In genomic region chrX:7109838-7110793, GRCh38 we compare ENCODE assay signal across 8 cellular contexts. TPM values are rescaled to one million over a fixed set of nuclear protein-coding genes. Genes with fewer than 3 reads are reported as not detected.
DNase-seq lines count a peak whose midpoint lies in the region; ATAC-seq and TF ChIP-seq lines count a peak whose summit lies in the region.

No MANE protein-coding gene starts in this region.

- DNase-seq in MCF 10A (ENCODE audit: unreplicated experiment) (no peak), mammary epithelial cell (no peak), transverse colon (no peak), NCI-H1417 treated with DMSO at 0.1 percent for 48 hours (lab: John Stamatoyannopoulos, UW) (no peak), left ventricle myocardium superior (no peak), SKM-1 (lab: John Stamatoyannopoulos, UW; ENCODE audit: unreplicated experiment) (no peak)

- dilution Hi-C loops in mammary epithelial cell (cut with HindIII; ENCODE audit: low sequenced_read_pairs): no loop called here

- peaks cover 10% of the 10 kb centered on the region for H3K4me1 Mint-ChIP-seq in MCF 10A (ENCODE audit: insufficient read depth, unreplicated experiment)

- no peak overlapping the region for H3K9ac ChIP-seq in mammary epithelial cell (ENCODE audit: insufficient read depth, low read length)
- H3K9ac ChIP-seq in SU-DHL-6 (ENCODE audit: low read length): peak overlapping the region; percentile 64

- H3K36me3 Mint-ChIP-seq in MCF 10A (ENCODE audit: insufficient read depth, unreplicated experiment): peaks cover 15% of the 10 kb centered on the region

- H3K4me2 ChIP-seq in mammary epithelial cell (ENCODE audit: insufficient read depth, low read depth, low read length): no peak overlapping the region
- H3K4me2 ChIP-seq in SU-DHL-6 (ENCODE audit: low read depth, low read length, poor library complexity, severe bottlenecking): peak overlapping the region; percentile 88

- H3K4me3 ChIP-seq in mammary epithelial cell (replicated peaks in 1 of 3; ENCODE audit: insufficient read depth in 1 of 3, low read depth in 2 of 3, low read length in 3 of 3) (no peak overlapping the region), SU-DHL-6 (ENCODE audit: insufficient read depth, low read length, poor library complexity, severe bottlenecking) (peak overlapping the region; percentile 18), transverse colon (no peak overlapping the region)

- H3K27me3 Mint-ChIP-seq in MCF 10A (ENCODE audit: insufficient read depth, unreplicated experiment): no peaks in the 10 kb centered on the region

- TF ChIP-seq POLR2A in transverse colon (IDR thresholded peaks at IDR 0.05): no peak

- peak overlapping the region; percentile 73 for H3K27ac Mint-ChIP-seq in MCF 10A (ENCODE audit: low read depth, unreplicated experiment)

- H3K27ac ChIP-seq in mammary epithelial cell (ENCODE audit: insufficient read depth, low read depth, low read length) (no peak overlapping the region), SU-DHL-6 (ENCODE audit: low read depth, low read length) (peak overlapping the region; percentile 100), transverse colon (peak overlapping the region; percentile 36 to 60 (median 51))

- no peak for TF ChIP-seq EP300 in transverse colon (IDR thresholded peaks at IDR 0.05; ENCODE audit: low read depth)

- H3K4me3 Mint-ChIP-seq in MCF 10A (ENCODE audit: unreplicated experiment): no peak overlapping the region

- no peaks in the 10 kb centered on the region for H3K9me3 Mint-ChIP-seq in MCF 10A (ENCODE audit: unreplicated experiment)

- BruUV-seq in MCF 10A (replicated peaks; lab: Mats Ljungman, UMichigan) (no TSS peak), mammary epithelial cell (replicated peaks; lab: Mats Ljungman, UMichigan) (no TSS peak)

- H3K27me3 ChIP-seq in mammary epithelial cell (ENCODE audit: insufficient read depth, low read length) (no peaks in the 10 kb centered on the region), SU-DHL-6 (ENCODE audit: low read length) (no peaks in the 10 kb centered on the region), transverse colon (no peaks in the 10 kb centered on the region)

- TF ChIP-seq CTCF in MCF 10A (IDR thresholded peaks at IDR 0.05; ENCODE audit: unreplicated experiment): no peak
- TF ChIP-seq CTCF in mammary epithelial cell (conservative IDR thresholded peaks at IDR 0.05 in 1 of 2, IDR thresholded peaks at IDR 0.05 in 1 of 2; ENCODE audit: extremely low read depth in 1 of 2, insufficient read depth in 1 of 2, low read depth in 1 of 2, low read length in 2 of 2): no peak
- TF ChIP-seq CTCF in SU-DHL-6 (IDR thresholded peaks at IDR 0.05; ENCODE audit: insufficient read depth, low read length, poor library complexity, severe bottlenecking): no peak
- TF ChIP-seq CTCF in transverse colon (IDR thresholded peaks at IDR 0.05): no peak

- POLR2A ChIA-PET in MCF 10A (lab: Yijun Ruan, JAX): no interaction called here

- peaks cover 11% of the 10 kb centered on the region for H3K79me2 ChIP-seq in mammary epithelial cell (ENCODE audit: insufficient read depth, low read length)
- H3K79me2 ChIP-seq in SU-DHL-6 (ENCODE audit: insufficient read depth, low read length): peaks cover 62% of the 10 kb centered on the region

- H2AFZ ChIP-seq in mammary epithelial cell (ENCODE audit: low read depth, low read length) (no peak overlapping the region), SU-DHL-6 (ENCODE audit: low read depth, low read length, severe bottlenecking) (no peak overlapping the region)

- H3K4me1 ChIP-seq in mammary epithelial cell (ENCODE audit: insufficient read depth, low read length) (peaks cover 10% of the 10 kb centered on the region), transverse colon (peaks cover 11 to 28% (median 19%) of the 10 kb centered on the region in 4 donors)

- in situ Hi-C loops in mammary epithelial cell (cut with MboI; ENCODE audit: low sequenced_read_pairs in 2 of 2) (no loop called here), transverse colon (cut with MboI; ENCODE audit: low pct_ligation_motif_present in 1 of 4, low pct_unique_long_range_greater_than_20kb in 1 of 4, low sequenced_read_pairs in 3 of 4) (no loop called here)

- no peaks in the 10 kb centered on the region for H4K20me1 ChIP-seq in mammary epithelial cell (ENCODE audit: insufficient read depth, low read length)
- H4K20me1 ChIP-seq in SU-DHL-6 (ENCODE audit: low read depth, low read length): no peaks in the 10 kb centered on the region

- CTCF ChIA-PET in MCF 10A (lab: Yijun Ruan, JAX): interaction anchor here (1.1 kb wide), 1 partner anchor 9 kb away, joined by 3 read pairs; no protein-coding TSS in a partner anchor
- CTCF ChIA-PET in mammary epithelial cell (lab: Charles Lee; ENCODE audit: low non-redundant PET): no interaction called here

- 85% methylated on average over 12 of the region's 12 CpGs for WGBS in mammary epithelial cell (ENCODE audit: low coverage, missing lambda C conversion rate)
- 65 to 73% methylated on average over 4 to 12 of the region's 12 CpGs for WGBS in transverse colon (ENCODE audit: low coverage in 1 of 2), 2 donors

- ATAC-seq in HG02884 (IDR thresholded peaks at IDR 0.05; ENCODE audit: unreplicated experiment): peak; percentile 46
- no peak for ATAC-seq in left ventricle myocardium superior

- peaks cover 35% of the 10 kb centered on the region for H3F3A ChIP-seq in SU-DHL-6 (ENCODE audit: insufficient read depth)

- H3K9me3 ChIP-seq in mammary epithelial cell (replicated peaks; ENCODE audit: insufficient read depth, low read length) (no peaks in the 10 kb centered on the region), SU-DHL-6 (ENCODE audit: insufficient read depth, low read length) (no peaks in the 10 kb centered on the region), transverse colon (no peaks in the 10 kb centered on the region)

- H3K9me2 ChIP-seq in SU-DHL-6 (replicated peaks; ENCODE audit: insufficient read depth, low read length): no peaks in the 10 kb centered on the region

- intact Hi-C loops in MCF 10A (cut with micrococcal nuclease) (no loop called here), mammary epithelial cell (cut with micrococcal nuclease) (no loop called here), transverse colon (cut with DNase I; ENCODE audit: low total_unique reads) (no loop called here), left ventricle myocardium superior (cut with micrococcal nuclease) (no loop called here)

- no peaks in the 10 kb centered on the region for H3K36me3 ChIP-seq in mammary epithelial cell (ENCODE audit: insufficient read depth, low read length)
- peaks cover 2% of the 10 kb centered on the region; the same call in 1 of the 2 replicates for H3K36me3 ChIP-seq in SU-DHL-6 (ENCODE audit: low read length)
- H3K36me3 ChIP-seq in transverse colon: no peaks in the 10 kb centered on the region

RNA-seq across cellular contexts. Expression of gene STS, which starts 37.4 kb away (rescaled TPM):
- 2.4 and 2.8 TPM in 2 replicates for total RNA-seq in MCF 10A (2022)
- 1 to 10 TPM; 2.2 to 2.7 TPM for total RNA-seq in mammary epithelial cell
- polyA plus RNA-seq in mammary epithelial cell: 2.0 TPM
- 7.2 TPM for polyA minus RNA-seq in mammary epithelial cell
- total RNA-seq in transverse colon: 1 to 10 TPM; 1.8 to 7.9 (median 5.3) TPM
- total RNA-seq in left ventricle myocardium superior: 4.7 TPM

RNA-seq across cellular contexts. Expression of gene PUDP, which starts 37.8 kb away (rescaled TPM):
- total RNA-seq in MCF 10A (2022) (14.2 and 16.1 TPM in 2 replicates), mammary epithelial cell (10 to 100 TPM in 1 of 2 donors, 1 to 10 TPM in 1; 6.8 to 19.1 TPM), transverse colon (10 to 100 TPM in 3 of 4 donors, 1 to 10 TPM in 1; 3.7 to 31.9 (median 23.3) TPM), left ventricle myocardium superior (21.9 TPM)
- polyA plus RNA-seq in mammary epithelial cell: 26.1 TPM
- polyA minus RNA-seq in mammary epithelial cell: 37.6 TPM
